In the genomic region with DNA sequence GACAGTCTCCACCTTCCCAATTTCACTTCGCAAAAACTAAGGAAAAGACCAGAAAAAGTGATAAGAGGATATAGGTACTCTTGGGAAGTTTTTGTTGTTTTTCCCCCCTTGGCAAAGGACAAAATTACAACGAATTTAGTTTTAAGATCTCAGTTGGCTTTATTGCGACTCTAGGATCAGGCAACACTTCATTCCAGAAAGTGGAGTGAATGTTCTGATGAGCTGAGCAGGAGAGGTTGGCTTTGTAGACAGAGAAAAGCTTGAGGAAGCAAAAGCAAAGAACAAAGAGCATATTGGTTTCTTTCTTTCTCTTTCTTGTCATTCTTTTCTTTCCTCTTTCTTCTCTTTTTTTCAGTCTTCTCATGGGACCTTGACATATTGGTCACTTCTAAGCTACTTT, we compare ENCODE assay signal across 8 cellular contexts. TPM values are rescaled to one million over a fixed set of nuclear protein-coding genes. Genes with fewer than 3 reads are reported as not detected.
DNase-seq lines count a peak whose midpoint lies in the region; ATAC-seq and TF ChIP-seq lines count a peak whose summit lies in the region.

No MANE protein-coding gene starts in this region.

- peaks cover 14% of the 10 kb centered on the region for H3K36me3 Mint-ChIP-seq in memory B cell

- peaks cover 0 to 19% (median 11%) of the 10 kb centered on the region in 9 donors for H3K36me3 ChIP-seq in heart right ventricle
- H3K36me3 ChIP-seq in uterus, result no peaks in the 10 kb centered on the region

- 39 to 46% methylated on average over 3 of the region's 3 CpGs for WGBS in heart right ventricle, 2 donors

- ATAC-seq in heart right ventricle (no peak), memory B cell (ENCODE audit: low read depth) (no peak)

- H3K4me1 Mint-ChIP-seq in memory B cell, result peaks cover 30% of the 10 kb centered on the region

- H3K4me3 ChIP-seq in heart right ventricle, result peak overlapping the region in 9 of 10 donors; percentile 16 to 89 (median 76)
- peak overlapping the region; percentile 84 for H3K4me3 ChIP-seq in astrocyte of the spinal cord (ENCODE audit: low read depth, low read length)
- H3K4me3 ChIP-seq in uterus, result peak overlapping the region; percentile 60 to 97

- CTCF ChIA-PET in GM10248 (lab: Yijun Ruan, JAX), result interaction anchor here (1.1 to 1.8 kb wide), 4 partner anchors 10 to 79 kb away, joined by 3 to 6 read pairs (median 4); no protein-coding TSS in a partner anchor

- H3K27ac ChIP-seq in heart right ventricle (peak overlapping the region in 4 of 10 donors; percentile 13 to 83 (median 16)), uterus (peak overlapping the region in 1 of 2 donors; percentile 3)

- in situ Hi-C loops in astrocyte of the spinal cord (cut with HindIII; ENCODE audit: low sequenced_read_pairs), result no loop called here

- no peaks in the 10 kb centered on the region for H3K27me3 ChIP-seq in heart right ventricle
- no peaks in the 10 kb centered on the region for H3K27me3 ChIP-seq in uterus

- DNase-seq in heart right ventricle (no peak), cardiac septum (ENCODE audit: low spot score) (no peak), astrocyte of the spinal cord (ENCODE audit: low read depth, low spot score) (no peak), memory B cell (ENCODE audit: low spot score in 2 of 2) (no peak), uterus (no peak), cerebellum (ENCODE audit: low spot score) (no peak), GM10248 (ENCODE audit: extremely low spot score) (no peak), activated gamma-delta T cell treated with Interleukin-2 at 50 U/mL for 16 hours (no peak)

- H3K27ac Mint-ChIP-seq in memory B cell, result peak overlapping the region; percentile 87

- H3K4me3 Mint-ChIP-seq in memory B cell, result peak overlapping the region; percentile 100

- intact Hi-C loops in heart right ventricle (cut with DNase I) (loop anchor here in 3 of 10 donors (1.0 to 2.0 kb wide), 2 partner anchors 31 kb away; a partner anchor contains a TSS), cardiac septum (cut with DNase I) (loop anchor here (2.0 to 5.0 kb wide), 2 partner anchors 31 to 110 kb away; a partner anchor contains a TSS), uterus (cut with DNase I; ENCODE audit: low total_unique reads) (no loop called here)

- H3K4me1 ChIP-seq in heart right ventricle, result peaks cover 3 to 34% (median 21%) of the 10 kb centered on the region in 9 donors
- peaks cover 0 to 6% of the 10 kb centered on the region in 2 donors for H3K4me1 ChIP-seq in uterus

- TF ChIP-seq CTCF in heart right ventricle (IDR thresholded peaks at IDR 0.05), result no peak
- no peak for TF ChIP-seq CTCF in astrocyte of the spinal cord (IDR thresholded peaks at IDR 0.05; ENCODE audit: low read depth, low read length)
- no peak for TF ChIP-seq CTCF in uterus (IDR thresholded peaks at IDR 0.05)
- TF ChIP-seq CTCF in GM10248 (IDR thresholded peaks at IDR 0.05; ENCODE audit: control extremely low read depth, extremely low read depth, low read depth, missing control alignments), result no peak

- POLR2A ChIA-PET in GM10248 (lab: Yijun Ruan, JAX), result interaction anchor here (0.8 kb wide), 1 partner anchor 18 kb away, joined by 5 read pairs; no protein-coding TSS in a partner anchor

- no peaks in the 10 kb centered on the region for H3K27me3 Mint-ChIP-seq in memory B cell

- H3K9me3 ChIP-seq in heart right ventricle (no peaks in the 10 kb centered on the region), uterus (no peaks in the 10 kb centered on the region)

- no peak for TF ChIP-seq POLR2A in uterus (IDR thresholded peaks at IDR 0.05)

- no peaks in the 10 kb centered on the region for H3K9me3 Mint-ChIP-seq in memory B cell

RNA-seq across cellular contexts. Expression of a gene that starts 0.6 kb away (rescaled TPM):
- total RNA-seq in heart right ventricle (10 to 100 TPM; 10.8 to 19.5 (median 14.5) TPM), cardiac septum (12.1 TPM), uterus (10 to 100 TPM in 2 of 4 donors, 1 to 10 TPM in 2; 3.2 to 14.7 (median 9.8) TPM), cerebellum (21.2 TPM)
- 1 to 10 TPM; 4.9 to 5.2 TPM for polyA plus RNA-seq in heart right ventricle

RNA-seq across cellular contexts. Expression of a gene that starts 30.8 kb away (rescaled TPM):
- total RNA-seq in heart right ventricle (10 to 100 TPM; 35.1 to 43.3 (median 39.9) TPM), cardiac septum (42.5 TPM), uterus (10 to 100 TPM; 26.2 to 96.1 (median 61.4) TPM), cerebellum (100 TPM)
- 10 to 100 TPM; 13.5 to 51.4 TPM for polyA plus RNA-seq in heart right ventricle
